Comparison of ENCODE assay signal across 19 cellular contexts in genomic region chr6:42236030-42236429, GRCh38. TPM values are rescaled to one million over a fixed set of nuclear protein-coding genes. Genes with fewer than 3 reads are reported as not detected.
"Had no signal": no experiment of that assay in that cellular context is flagged by ENCODE, and none has a peak within 500 bp of the region (broad histone marks: within the 10 kb centered on the region; RNA-seq: fewer than 3 reads in every experiment).

No MANE protein-coding gene starts in this region.

- H3K27me3 ChIP-seq: esophagus squamous epithelium, transverse colon, vagina had no signal

- DNase-seq: activated CD4-positive, alpha-beta T cell treated with anti-CD3 and anti-CD28 coated beads for 4 hours; activated CD8-positive, alpha-beta memory T cell treated with anti-CD3 and anti-CD28 coated beads for 24 hours; amniotic stem cell; central memory CD4-positive, alpha-beta T cell; cortex of kidney; effector CD4-positive, alpha-beta T cell; esophagus squamous epithelium; hypothalamus; left ventricle myocardium superior; mesenchymal stem cell; naive thymus-derived CD8-positive, alpha-beta T cell; nucleus accumbens; stimulated activated CD4-positive, alpha-beta T cell treated with anti-CD3 and anti-CD28 coated beads, Interleukin-4, amount 100 ng/mL, for 1 hour; stimulated activated naive CD4-positive, alpha-beta T cell treated with Interleukin-2 at 50 U/mL for 16 hours; transverse colon had no signal

- H3K9me3 ChIP-seq: esophagus squamous epithelium, transverse colon, vagina had no signal

- H3K4me1 ChIP-seq: transverse colon had no signal

- ATAC-seq: left ventricle myocardium superior; naive thymus-derived CD8-positive, alpha-beta T cell had no signal

- H3K36me3 ChIP-seq: transverse colon had no signal

- H3K27ac ChIP-seq: esophagus squamous epithelium, transverse colon, vagina had no signal

- H3K4me3 ChIP-seq: esophagus squamous epithelium, transverse colon, vagina had no signal

- FAIRE-seq: endothelial cell of umbilical vein had no signal

- H3K27me3 Mint-ChIP-seq: activated naive CD8-positive, alpha-beta T cell; naive thymus-derived CD8-positive, alpha-beta T cell had no signal

- H3K9me3 Mint-ChIP-seq: naive thymus-derived CD8-positive, alpha-beta T cell had no signal

- H3K4me3 Mint-ChIP-seq: activated naive CD8-positive, alpha-beta T cell; naive thymus-derived CD8-positive, alpha-beta T cell had no signal

RNA-seq across cellular contexts. Expression of gene GUCA1B, which starts 41.3 kb away (rescaled TPM):
- total RNA-seq: fibroblast of villous mesenchyme, vagina had no signal
- polyA plus RNA-seq: naive thymus-derived CD8-positive, alpha-beta T cell had no signal
